ENCODE assay signal across 1 cellular context in the genomic region with DNA sequence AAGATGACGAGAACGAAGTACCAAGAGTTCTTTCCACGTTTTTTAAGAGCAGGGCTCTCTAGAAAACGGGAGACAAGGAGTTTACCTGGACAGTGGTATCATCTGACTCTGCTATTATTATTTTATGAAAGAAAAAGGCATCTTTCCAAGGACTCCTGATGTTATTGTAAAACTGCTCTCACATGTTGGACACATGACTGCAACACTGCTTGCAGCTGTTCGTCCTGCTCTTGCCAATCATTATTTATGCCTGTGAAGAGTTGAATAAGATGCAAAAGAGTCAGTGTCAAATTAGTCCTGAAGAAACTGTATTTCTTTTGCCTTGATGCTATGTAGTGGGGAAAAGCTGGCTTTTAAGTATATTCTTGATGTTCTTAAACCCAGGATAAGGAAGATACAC.
TF ChIP-seq lines count a peak whose summit lies in the region.

No MANE protein-coding gene starts in this region.

TF ChIP-seq in neural cell, 6 proteins besides CTCF, POLR2A, EP300 and RAD21 (continued from another document):
- TF ChIP-seq SMC3 (conservative IDR thresholded peaks at IDR 0.05; ENCODE audit: poor library complexity): no peak
